In genomic region chr10:122462533-122463465, GRCh38 we compare ENCODE assay signal across 10 cellular contexts. TPM values are rescaled to one million over a fixed set of nuclear protein-coding genes. Genes with fewer than 3 reads are reported as not detected.
DNase-seq lines count a peak whose midpoint lies in the region; ATAC-seq, FAIRE-seq and TF ChIP-seq lines count a peak whose summit lies in the region.
"Had no signal": no experiment of that assay in that cellular context is flagged by ENCODE, and none has a peak within 500 bp of the region (broad histone marks: within the 10 kb centered on the region; RNA-seq: fewer than 3 reads in every experiment).

No MANE protein-coding gene starts in this region.

- no peak for ATAC-seq in HG03521 (IDR thresholded peaks at IDR 0.05; ENCODE audit: unreplicated experiment)

- BruUV-seq in MCF 10A (replicated peaks; lab: Mats Ljungman, UMichigan) = TSS peak; percentile 37

- H3K4me1 Mint-ChIP-seq in MCF 10A (ENCODE audit: insufficient read depth, unreplicated experiment) = peaks cover 34% of the 10 kb centered on the region

- H3K36me3 ChIP-seq in keratinocyte (ENCODE audit: control insufficient read depth in 2 of 2, extremely low read depth in 1 of 2, insufficient read depth in 2 of 2, low read length in 2 of 2) = peaks cover under 1 to 15% of the 10 kb centered on the region in 2 experiments
- H3K36me3 ChIP-seq in smooth muscle cell (ENCODE audit: low read depth) = no peaks in the 10 kb centered on the region
- H3K36me3 ChIP-seq: BLaER1 treated with 17β-estradiol and CSF1 and Interleukin-3, amounts not matched to agents 10 nM and 100 nM had no signal

- peaks cover 24% of the 10 kb centered on the region for H3K36me3 Mint-ChIP-seq in MCF 10A (ENCODE audit: insufficient read depth, unreplicated experiment)

- CTCF ChIA-PET in MCF 10A (lab: Yijun Ruan, JAX) = interaction anchor here (0.6 to 1.0 kb wide), 4 partner anchors 17 to 322 kb away, joined by 3 read pairs; no protein-coding TSS in a partner anchor

- peak; percentile 58 for FAIRE-seq in keratinocyte (lab: Jason Lieb, UNC)

- peak overlapping the region; percentile 87 for H3K4me2 ChIP-seq in keratinocyte (ENCODE audit: control insufficient read depth, extremely low read depth, insufficient read depth, low read depth, low read length)
- H3K4me2 ChIP-seq in smooth muscle cell = peak overlapping the region; percentile 89
- H3K4me2 ChIP-seq: BLaER1 treated with 17β-estradiol and CSF1 and Interleukin-3, amounts not matched to agents 10 nM and 100 nM had no signal

- H3K27me3 Mint-ChIP-seq in MCF 10A (ENCODE audit: insufficient read depth, unreplicated experiment) = no peaks in the 10 kb centered on the region

- H4K20me1 ChIP-seq in keratinocyte (ENCODE audit: control insufficient read depth, extremely low read depth, insufficient read depth, low read length) (peaks cover 2% of the 10 kb centered on the region), smooth muscle cell (ENCODE audit: low read depth) (peaks cover 14% of the 10 kb centered on the region)
- H4K20me1 ChIP-seq: BLaER1 treated with 17β-estradiol and CSF1 and Interleukin-3, amounts not matched to agents 10 nM and 100 nM had no signal

- WGBS in smooth muscle cell (ENCODE audit: low lambda C conversion rate) = 24% methylated on average over 47 of the region's 47 CpGs

- intact Hi-C loops in MCF 10A (cut with micrococcal nuclease) = loop anchor here (1.0 kb wide), 1 partner anchor 48 kb away; no protein-coding TSS in a partner anchor

- in situ Hi-C loops in GM13976 (cut with MboI; ENCODE audit: low sequenced_read_pairs, unreplicated experiment) = no loop called here

- H3K9me3 ChIP-seq in keratinocyte (ENCODE audit: control insufficient read depth, low read depth, low read length) (no peaks in the 10 kb centered on the region), smooth muscle cell (replicated peaks; ENCODE audit: low read depth) (no peaks in the 10 kb centered on the region)

- H3K4me3 Mint-ChIP-seq in MCF 10A (ENCODE audit: unreplicated experiment) = peak overlapping the region; percentile 99

- no peak for TF ChIP-seq CTCF in MCF 10A (IDR thresholded peaks at IDR 0.05; ENCODE audit: unreplicated experiment)
- no peak for TF ChIP-seq CTCF in keratinocyte (optimal IDR thresholded peaks at IDR 0.05 in 1 of 3, IDR thresholded peaks at IDR 0.05 in 1 of 3, conservative IDR thresholded peaks at IDR 0.05 in 1 of 3; ENCODE audit: extremely low read depth in 1 of 3, insufficient read depth in 2 of 3, low read length in 3 of 3)
- TF ChIP-seq CTCF in smooth muscle cell (IDR thresholded peaks at IDR 0.05; ENCODE audit: borderline replicate concordance, insufficient read depth, poor library complexity, severe bottlenecking) = no peak
- no peak for TF ChIP-seq CTCF in GM13976 (IDR thresholded peaks at IDR 0.05; ENCODE audit: borderline replicate concordance, control extremely low read depth, extremely low read depth, insufficient read depth, missing control alignments)

- peak overlapping the region; percentile 42 for H3K27ac Mint-ChIP-seq in MCF 10A (ENCODE audit: low read depth, unreplicated experiment)

- no peaks in the 10 kb centered on the region for H3K9me1 ChIP-seq in keratinocyte (ENCODE audit: control insufficient read depth, extremely low read depth, insufficient read depth, low read length)

- H3K4me1 ChIP-seq in keratinocyte (ENCODE audit: control insufficient read depth, extremely low read depth, insufficient read depth, low read length) (peaks cover 27% of the 10 kb centered on the region), smooth muscle cell (ENCODE audit: low read depth) (peaks cover 18% of the 10 kb centered on the region)

- dilution Hi-C loops in keratinocyte (cut with MboI; ENCODE audit: extremely low pct_ligation_motif_present, low sequenced_read_pairs) = no loop called here

- H3K79me2 ChIP-seq in keratinocyte (ENCODE audit: control insufficient read depth, insufficient read depth, low read length) (peaks cover 57% of the 10 kb centered on the region), smooth muscle cell (ENCODE audit: low read depth) (peaks cover 29% of the 10 kb centered on the region)

- POLR2A ChIA-PET in MCF 10A (lab: Yijun Ruan, JAX) = interaction anchor here (0.6 to 15.0 kb wide), 8 partner anchors 11 to 87 kb away, joined by 3 to 291 read pairs (median 4); no protein-coding TSS in a partner anchor

- H3F3A ChIP-seq in smooth muscle cell (ENCODE audit: low read depth) = peaks cover 11% of the 10 kb centered on the region

- no peaks in the 10 kb centered on the region for H3K9me3 Mint-ChIP-seq in MCF 10A (ENCODE audit: unreplicated experiment)

- H2AFZ ChIP-seq in keratinocyte (ENCODE audit: control insufficient read depth, low read length) (peak overlapping the region; percentile 30), smooth muscle cell (ENCODE audit: low read depth) (peak overlapping the region; percentile 86)

- H3K9ac ChIP-seq in keratinocyte (ENCODE audit: control insufficient read depth, extremely low read depth, insufficient read depth, low read length) (peak overlapping the region; percentile 83), smooth muscle cell (ENCODE audit: low read depth) (peak overlapping the region; percentile 11)
- H3K9ac ChIP-seq: BLaER1 treated with 17β-estradiol and CSF1 and Interleukin-3, amounts not matched to agents 10 nM and 100 nM had no signal

- DNase-seq in NCI-H510A treated with DMSO at 0.1 percent for 48 hours (lab: John Stamatoyannopoulos, UW) (peak; percentile 25), NCI-H510A (lab: John Stamatoyannopoulos, UW) (no peak), MCF 10A (ENCODE audit: unreplicated experiment) (peak; percentile 50), keratinocyte (ENCODE audit: low read depth, low spot score) (no peak), smooth muscle cell (lab: John Stamatoyannopoulos, UW; ENCODE audit: unreplicated experiment) (no peak), middle frontal gyrus (ENCODE audit: extremely low spot score, low spot score) (no peak), GM13976 (ENCODE audit: low spot score) (no peak)

- H3K4me3 ChIP-seq in keratinocyte (ENCODE audit: control insufficient read depth in 2 of 3, extremely low read depth in 1 of 3, insufficient read depth in 2 of 3, low read depth in 1 of 3, low read length in 3 of 3) = peak overlapping the region; percentile 76 to 96 (median 93)
- peak overlapping the region; percentile 65 for H3K4me3 ChIP-seq in smooth muscle cell
- H3K4me3 ChIP-seq: BLaER1 treated with 17β-estradiol and CSF1 and Interleukin-3, amounts not matched to agents 10 nM and 100 nM; SK-N-MC had no signal

- peaks cover 2% of the 10 kb centered on the region for H3K27me3 ChIP-seq in keratinocyte (ENCODE audit: control insufficient read depth, extremely low read depth, insufficient read depth, low read length)
- H3K27me3 ChIP-seq in smooth muscle cell (ENCODE audit: low read depth) = no peaks in the 10 kb centered on the region
- H3K27me3 ChIP-seq: BLaER1 treated with 17β-estradiol and CSF1 and Interleukin-3, amounts not matched to agents 10 nM and 100 nM had no signal

- H3K27ac ChIP-seq in keratinocyte (ENCODE audit: control insufficient read depth, insufficient read depth, low read length) (peak overlapping the region; percentile 75), smooth muscle cell (ENCODE audit: low read depth) (no peak overlapping the region)
- H3K27ac ChIP-seq: BLaER1 treated with 17β-estradiol and CSF1 and Interleukin-3, amounts not matched to agents 10 nM and 100 nM; SK-N-MC had no signal

RNA-seq across cellular contexts. Expression of gene HTRA1, which starts 1.4 kb away (rescaled TPM):
- 157 and 175 TPM in 2 replicates for total RNA-seq in MCF 10A (2022)
- 353 to 506 TPM (median 412 TPM) in 3 replicates for polyA plus RNA-seq in keratinocyte
- polyA plus RNA-seq in keratinocyte (2011; ENCODE audit: low read depth) = 77.7 TPM
- polyA plus RNA-seq in keratinocyte (2011; cell fraction: cytosol; rRNA removed) = 332 and 372 TPM in 2 replicates
- polyA plus RNA-seq in keratinocyte (2011; cell fraction: nucleus; rRNA removed) = 463 and 555 TPM in 2 replicates
- polyA plus RNA-seq in keratinocyte (2012; ENCODE audit: low replicate concordance) = 189 and 262 TPM in 2 replicates
- polyA minus RNA-seq in keratinocyte = 106 to 221 TPM (median 187 TPM) in 3 replicates
- polyA minus RNA-seq in keratinocyte (2011; cell fraction: cytosol; rRNA and poly(A)+ RNA removed) = 191 TPM
- 118 and 182 TPM in 2 replicates for polyA minus RNA-seq in keratinocyte (2011; cell fraction: nucleus; rRNA and poly(A)+ RNA removed)
- 175 and 197 TPM in 2 replicates for total RNA-seq in smooth muscle cell
- 170 and 257 TPM in 2 replicates for polyA plus RNA-seq in smooth muscle cell

RNA-seq across cellular contexts. Expression of gene ARMS2, which starts 8.3 kb away (rescaled TPM):
- total RNA-seq in MCF 10A (2022) (not detected in 2 replicates), smooth muscle cell (not detected in 2 replicates)
- polyA plus RNA-seq in keratinocyte (0.08 TPM in 1 of 3 replicates, not detected in the others), smooth muscle cell (not detected in 2 replicates)
- polyA plus RNA-seq in keratinocyte (2011; ENCODE audit: low read depth) = not detected
- not detected in 2 replicates for polyA plus RNA-seq in keratinocyte (2011; cell fraction: cytosol; rRNA removed)
- not detected in 2 replicates for polyA plus RNA-seq in keratinocyte (2011; cell fraction: nucleus; rRNA removed)
- polyA plus RNA-seq in keratinocyte (2012; ENCODE audit: low replicate concordance) = not detected in 2 replicates
- polyA minus RNA-seq in keratinocyte = 0.29 to 1.3 TPM (median 0.56 TPM) in 3 replicates
- polyA minus RNA-seq in keratinocyte (2011; cell fraction: cytosol; rRNA and poly(A)+ RNA removed) = not detected
- not detected in 2 replicates for polyA minus RNA-seq in keratinocyte (2011; cell fraction: nucleus; rRNA and poly(A)+ RNA removed)

Comparison
In these comparisons a context has a peak if more than half of its experiments do, and no peak if none do; other contexts are left out.
1. DNase-seq: peak in NCI-H510A treated with DMSO at 0.1 percent for 48 hours (single experiment) and MCF 10A (single experiment); none in NCI-H510A (single experiment), keratinocyte (single experiment), smooth muscle cell (single experiment), middle frontal gyrus (single experiment) and GM13976 (single experiment).